In genomic region chr17:81405382-81406005, GRCh38 we compare ENCODE assay signal across 11 cellular contexts. TPM values are rescaled to one million over a fixed set of nuclear protein-coding genes. Genes with fewer than 3 reads are reported as not detected.
DNase-seq lines count a peak whose midpoint lies in the region; ATAC-seq and TF ChIP-seq lines count a peak whose summit lies in the region.
"Had no signal": no experiment of that assay in that cellular context is flagged by ENCODE, and none has a peak within 500 bp of the region (broad histone marks: within the 10 kb centered on the region; RNA-seq: fewer than 3 reads in every experiment).

No MANE protein-coding gene starts in this region.

- peak overlapping the region; percentile 5 for H3K27ac Mint-ChIP-seq in activated naive CD4-positive, alpha-beta T cell treated with anti-CD3 and anti-CD28 coated beads, Interleukin-2, amount 50 U/mL, for 24 hours
- no peak overlapping the region for H3K27ac Mint-ChIP-seq in activated naive CD4-positive, alpha-beta T cell treated with anti-CD3 and anti-CD28 coated beads for 36 hours
- H3K27ac Mint-ChIP-seq in activated CD4-positive, alpha-beta memory T cell treated with anti-CD3 and anti-CD28 coated beads, Interleukin-2, amount 10 ng/mL, durations not matched to agents 7 days and 5 days = no peak overlapping the region
- H3K27ac Mint-ChIP-seq: T-helper 17 cell had no signal

- peaks cover 1% of the 10 kb centered on the region for H3K36me3 Mint-ChIP-seq in activated naive CD4-positive, alpha-beta T cell treated with anti-CD3 and anti-CD28 coated beads, Interleukin-2, amount 50 U/mL, for 24 hours
- H3K36me3 Mint-ChIP-seq in activated naive CD4-positive, alpha-beta T cell treated with anti-CD3 and anti-CD28 coated beads for 36 hours (ENCODE audit: low read depth) = no peaks in the 10 kb centered on the region
- H3K36me3 Mint-ChIP-seq in activated CD4-positive, alpha-beta memory T cell treated with anti-CD3 and anti-CD28 coated beads, Interleukin-2, amount 10 ng/mL, durations not matched to agents 7 days and 5 days (ENCODE audit: low read depth) = no peaks in the 10 kb centered on the region

- H3K36me3 ChIP-seq in cardiac muscle cell (no peaks in the 10 kb centered on the region), trophoblast cell (ENCODE audit: control insufficient read depth in 1 of 2, insufficient read depth in 2 of 2, low read length in 2 of 2) (no peaks in the 10 kb centered on the region), aorta (ENCODE audit: control insufficient read depth in 1 of 2, insufficient read depth in 2 of 2, low read length in 1 of 2) (no peaks in the 10 kb centered on the region)

- H3K79me2 ChIP-seq in trophoblast cell (ENCODE audit: control insufficient read depth, insufficient read depth, low read length, poor library complexity) = peaks cover 1% of the 10 kb centered on the region

- no peak overlapping the region for H4K12ac ChIP-seq in trophoblast cell (ENCODE audit: low read depth, low read length)

- no peak overlapping the region for H3K4me3 Mint-ChIP-seq in activated naive CD4-positive, alpha-beta T cell treated with anti-CD3 and anti-CD28 coated beads, Interleukin-2, amount 50 U/mL, for 24 hours
- no peak overlapping the region for H3K4me3 Mint-ChIP-seq in activated naive CD4-positive, alpha-beta T cell treated with anti-CD3 and anti-CD28 coated beads for 36 hours
- no peak overlapping the region for H3K4me3 Mint-ChIP-seq in activated CD4-positive, alpha-beta memory T cell treated with anti-CD3 and anti-CD28 coated beads, Interleukin-2, amount 10 ng/mL, durations not matched to agents 7 days and 5 days
- H3K4me3 Mint-ChIP-seq: T-helper 17 cell had no signal

- H3K4me1 Mint-ChIP-seq in activated naive CD4-positive, alpha-beta T cell treated with anti-CD3 and anti-CD28 coated beads, Interleukin-2, amount 50 U/mL, for 24 hours = no peaks in the 10 kb centered on the region
- peaks cover 1% of the 10 kb centered on the region for H3K4me1 Mint-ChIP-seq in activated naive CD4-positive, alpha-beta T cell treated with anti-CD3 and anti-CD28 coated beads for 36 hours (ENCODE audit: low read depth)
- H3K4me1 Mint-ChIP-seq in activated CD4-positive, alpha-beta memory T cell treated with anti-CD3 and anti-CD28 coated beads, Interleukin-2, amount 10 ng/mL, durations not matched to agents 7 days and 5 days = no peaks in the 10 kb centered on the region

- H3K4me2 ChIP-seq in trophoblast cell (ENCODE audit: low read length) = no peak overlapping the region

- peak overlapping the region; percentile 49 for H2BK12ac ChIP-seq in trophoblast cell (ENCODE audit: low read length)

- no peak overlapping the region for H2BK120ac ChIP-seq in trophoblast cell (ENCODE audit: insufficient read depth, low read length, poor library complexity)

- no peak overlapping the region for H4K8ac ChIP-seq in trophoblast cell (ENCODE audit: low read depth, low read length)

- DNase-seq in activated naive CD4-positive, alpha-beta T cell treated with anti-CD3 and anti-CD28 coated beads for 36 hours = no peak
- DNase-seq in cardiac muscle cell (ENCODE audit: low read depth in 1 of 2, low spot score in 1 of 2) (peak in 1 of 2 donors; percentile 96), trophoblast cell (no peak), aorta (peak; percentile 91 to 94), NCI-H2081 (lab: John Stamatoyannopoulos, UW) (no peak), COR-L47 (lab: John Stamatoyannopoulos, UW) (no peak)
- DNase-seq in activated CD4-positive, alpha-beta memory T cell treated with anti-CD3 and anti-CD28 coated beads, Interleukin-2, amount 10 ng/mL, durations not matched to agents 7 days and 5 days = no peak
- DNase-seq: 8988T, T-helper 17 cell had no signal

- H3K14ac ChIP-seq in trophoblast cell (ENCODE audit: low read length) = no peak overlapping the region

- no peaks in the 10 kb centered on the region for H3K9me3 Mint-ChIP-seq in activated naive CD4-positive, alpha-beta T cell treated with anti-CD3 and anti-CD28 coated beads, Interleukin-2, amount 50 U/mL, for 24 hours
- H3K9me3 Mint-ChIP-seq in activated naive CD4-positive, alpha-beta T cell treated with anti-CD3 and anti-CD28 coated beads for 36 hours = no peaks in the 10 kb centered on the region
- H3K9me3 Mint-ChIP-seq in activated CD4-positive, alpha-beta memory T cell treated with anti-CD3 and anti-CD28 coated beads, Interleukin-2, amount 10 ng/mL, durations not matched to agents 7 days and 5 days = no peaks in the 10 kb centered on the region

- no peak overlapping the region for H3K23ac ChIP-seq in trophoblast cell (ENCODE audit: low read length)

- POLR2A ChIA-PET in activated CD4-positive, alpha-beta memory T cell treated with anti-CD3 and anti-CD28 coated beads, Interleukin-2, amount 10 ng/mL, durations not matched to agents 7 days and 5 days (lab: Charles Lee) = no interaction called here

- H3K4me3 ChIP-seq in cardiac muscle cell = no peak overlapping the region
- no peak overlapping the region for H3K4me3 ChIP-seq in trophoblast cell (ENCODE audit: low read depth, low read length)
- H3K4me3 ChIP-seq in aorta (ENCODE audit: low read length in 2 of 2) = no peak overlapping the region

- H3K27ac ChIP-seq in cardiac muscle cell (peak overlapping the region; percentile 90), trophoblast cell (ENCODE audit: low read depth, low read length) (no peak overlapping the region), aorta (ENCODE audit: low read depth in 1 of 2, low read length in 2 of 2) (peak overlapping the region; percentile 78 to 87)

- no peak overlapping the region for H3K4ac ChIP-seq in trophoblast cell (ENCODE audit: low read depth, low read length)

- WGBS in trophoblast cell (ENCODE audit: extremely low coverage, insufficient coverage, insufficient read length) = no CpG with 5 or more reads among the region's 8 CpGs
- WGBS in aorta, 2 donors = 15 to 18% methylated on average over 8 of the region's 8 CpGs

- no peak overlapping the region for H2AFZ ChIP-seq in trophoblast cell (ENCODE audit: insufficient read depth, low read length, poor library complexity)

- no peaks in the 10 kb centered on the region for H3K79me1 ChIP-seq in trophoblast cell (ENCODE audit: low read length)

- no peak overlapping the region for H3K18ac ChIP-seq in trophoblast cell (ENCODE audit: low read length)

- H3K27me3 Mint-ChIP-seq in activated naive CD4-positive, alpha-beta T cell treated with anti-CD3 and anti-CD28 coated beads, Interleukin-2, amount 50 U/mL, for 24 hours = peaks cover 32% of the 10 kb centered on the region
- peaks cover 40% of the 10 kb centered on the region for H3K27me3 Mint-ChIP-seq in activated naive CD4-positive, alpha-beta T cell treated with anti-CD3 and anti-CD28 coated beads for 36 hours (ENCODE audit: low read depth)
- peaks cover 62% of the 10 kb centered on the region for H3K27me3 Mint-ChIP-seq in activated CD4-positive, alpha-beta memory T cell treated with anti-CD3 and anti-CD28 coated beads, Interleukin-2, amount 10 ng/mL, durations not matched to agents 7 days and 5 days

- no peak for TF ChIP-seq CTCF in cardiac muscle cell (IDR thresholded peaks at IDR 0.05; ENCODE audit: low read depth, low read length)

- no peaks in the 10 kb centered on the region for H3K9me3 ChIP-seq in cardiac muscle cell (ENCODE audit: low read depth)
- H3K9me3 ChIP-seq in trophoblast cell (ENCODE audit: insufficient read depth, low read depth, low read length) = peaks cover 4% of the 10 kb centered on the region
- no peaks in the 10 kb centered on the region for H3K9me3 ChIP-seq in aorta (ENCODE audit: control insufficient read depth, low read length)

- H3K9ac ChIP-seq in trophoblast cell (ENCODE audit: low read length) = no peak overlapping the region

- peaks cover 67% of the 10 kb centered on the region for H3K4me1 ChIP-seq in cardiac muscle cell (ENCODE audit: low read depth)
- H3K4me1 ChIP-seq in trophoblast cell (ENCODE audit: control insufficient read depth in 1 of 2, insufficient read depth in 2 of 2, low read length in 2 of 2) = peaks cover 10 to 16% of the 10 kb centered on the region in 2 experiments
- H3K4me1 ChIP-seq in aorta (ENCODE audit: control insufficient read depth in 1 of 2, insufficient read depth in 2 of 2, low read length in 2 of 2) = peaks cover 0 to 4% of the 10 kb centered on the region in 2 donors

- H3K27me3 ChIP-seq in cardiac muscle cell = no peaks in the 10 kb centered on the region
- peaks cover 3% of the 10 kb centered on the region for H3K27me3 ChIP-seq in trophoblast cell (ENCODE audit: insufficient read depth, low read length)
- H3K27me3 ChIP-seq in aorta (ENCODE audit: control insufficient read depth in 1 of 2, insufficient read depth in 2 of 2, low read length in 1 of 2) = no peaks in the 10 kb centered on the region

- H2AK5ac ChIP-seq in trophoblast cell (ENCODE audit: low read length) = peak overlapping the region; percentile 53

- peak overlapping the region; percentile 16 for H4K91ac ChIP-seq in trophoblast cell (ENCODE audit: low read depth, low read length)

- intact Hi-C loops in activated naive CD4-positive, alpha-beta T cell treated with anti-CD3 and anti-CD28 coated beads for 36 hours (cut with micrococcal nuclease) = no loop called here
- intact Hi-C loops in aorta (cut with DNase I) = loop anchor here in 1 of 2 donors (1.0 kb wide), 1 partner anchor 12 kb away; no protein-coding TSS in a partner anchor

- CTCF ChIA-PET in activated naive CD4-positive, alpha-beta T cell treated with anti-CD3 and anti-CD28 coated beads for 36 hours (lab: Charles Lee) = no interaction called here
- CTCF ChIA-PET in activated CD4-positive, alpha-beta memory T cell treated with anti-CD3 and anti-CD28 coated beads, Interleukin-2, amount 10 ng/mL, durations not matched to agents 7 days and 5 days (lab: Charles Lee) = no interaction called here

- ATAC-seq in aorta (ENCODE audit: low FRiP score) = peak; percentile 57
- ATAC-seq: HCT116, T-helper 17 cell had no signal

- no peak overlapping the region for H2BK5ac ChIP-seq in trophoblast cell (ENCODE audit: low read depth, low read length, poor library complexity)

RNA-seq across cellular contexts. Expression of gene BAHCC1, which starts 10.2 kb away (rescaled TPM):
- total RNA-seq in activated naive CD4-positive, alpha-beta T cell treated with anti-CD3 and anti-CD28 coated beads for 36 hours = under 1 TPM in 1 of 2 experiments, not detected in 1; 0.02 TPM
- total RNA-seq in cardiac muscle cell (27.1 and 47.3 TPM in 2 replicates), aorta (10 to 100 TPM; 22.8 to 49.3 TPM)
- polyA plus RNA-seq in cardiac muscle cell (20.0 and 20.3 TPM in 2 replicates), aorta (10 to 100 TPM in 1 of 2 donors, 1 to 10 TPM in 1; 3.9 to 16.8 TPM)
- 2.8 and 3.1 TPM in 2 replicates for polyA plus RNA-seq in trophoblast cell (2013)
- total RNA-seq in activated CD4-positive, alpha-beta memory T cell treated with anti-CD3 and anti-CD28 coated beads, Interleukin-2, amount 10 ng/mL, durations not matched to agents 7 days and 5 days = under 1 TPM; 0.15 to 0.18 TPM

Comparison
In these comparisons a context has a peak if more than half of its experiments do, and no peak if none do; other contexts are left out.
1. DNase-seq: peak in aorta (2 of 2); none in activated naive CD4-positive, alpha-beta T cell treated with anti-CD3 and anti-CD28 coated beads for 36 hours (single experiment), trophoblast cell (0 of 2), NCI-H2081 (0 of 2), activated CD4-positive, alpha-beta memory T cell treated with anti-CD3 and anti-CD28 coated beads, Interleukin-2, amount 10 ng/mL, durations not matched to agents 7 days and 5 days (single experiment) and COR-L47 (single experiment).
2. RNA of gene BAHCC1, which starts 10.2 kb away (total RNA-seq): 22.8 to 49.3 TPM in aorta and 27.1 to 47.3 TPM in cardiac muscle cell; 0.15 to 0.18 TPM in activated CD4-positive, alpha-beta memory T cell treated with anti-CD3 and anti-CD28 coated beads, Interleukin-2, amount 10 ng/mL, durations not matched to agents 7 days and 5 days and 0.02 TPM in activated naive CD4-positive, alpha-beta T cell treated with anti-CD3 and anti-CD28 coated beads for 36 hours; every median in the first group is over 10 times any median in the second.